Comparison of ENCODE assay signal across 8 cellular contexts in genomic region chrX:39740078-39740477, GRCh38.
"Had no signal": no experiment of that assay in that cellular context is flagged by ENCODE, and none has a peak within 500 bp of the region (broad histone marks: within the 10 kb centered on the region; RNA-seq: fewer than 3 reads in every experiment).

No MANE protein-coding gene starts in this region.

- H3K9me3 Mint-ChIP-seq: HFFc6 had no signal

- H3K4me3 ChIP-seq: HAP-1 had no signal

- H3K36me3 ChIP-seq: HAP-1 had no signal

- H3K9ac ChIP-seq: KMS-11 had no signal

- H3K9me3 ChIP-seq: HAP-1 had no signal

- H3K4me1 ChIP-seq: HAP-1 had no signal

- H3K27ac ChIP-seq: KMS-11 had no signal

- H3K4me2 ChIP-seq: KMS-11 had no signal

- DNase-seq: GOT3, H7, HFFc6, KBM-7 had no signal

- H3K27ac Mint-ChIP-seq: HFFc6 had no signal

- ATAC-seq: HCT116 had no signal

- FAIRE-seq: HTR-8/SVneo had no signal

- H3K4me3 Mint-ChIP-seq: HFFc6 had no signal
